Comparison of ENCODE assay signal across 2 cellular contexts in the genomic region with DNA sequence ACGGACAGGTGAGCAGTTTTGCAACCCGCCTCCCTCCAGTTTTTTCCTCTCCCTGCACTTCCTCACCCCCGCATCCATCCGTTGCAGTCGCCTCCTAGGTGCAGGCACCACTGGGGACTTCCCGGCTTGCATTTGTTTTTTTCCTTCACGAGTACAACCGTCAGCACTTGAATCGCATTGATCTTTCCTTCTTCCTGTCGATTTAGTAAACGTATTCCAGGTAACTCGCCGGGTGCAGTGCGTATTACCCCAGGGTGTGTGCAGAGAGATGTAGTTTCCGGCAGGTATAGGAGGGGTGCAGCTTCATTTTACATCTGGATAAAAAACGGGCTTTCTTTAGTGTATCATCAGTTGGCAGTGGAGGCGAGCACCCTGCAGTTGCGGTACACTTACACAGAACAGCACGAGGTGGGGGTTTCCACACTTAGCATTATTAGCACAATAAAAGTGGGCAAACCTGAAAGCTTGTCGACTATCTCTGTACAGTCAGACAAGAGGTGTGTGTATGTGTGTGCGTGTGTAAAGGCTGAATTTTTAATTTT.
TF ChIP-seq lines count a peak whose summit lies in the region.

A gene (minus strand): TSS at position 359 of the 542 bp plus-strand sequence.

TF ChIP-seq in SK-N-SH, 30 proteins besides CTCF, POLR2A, EP300 and RAD21 (continued from another document):
- TF ChIP-seq RXRA (IDR thresholded peaks at IDR 0.05; ENCODE audit: borderline replicate concordance, low read depth) (no peak), MEF2A (IDR thresholded peaks at IDR 0.05; ENCODE audit: borderline replicate concordance, low read depth) (no peak), RCOR1 (IDR thresholded peaks at IDR 0.05; ENCODE audit: low read length) (no peak), CHD2 (IDR thresholded peaks at IDR 0.05; ENCODE audit: low read length, partially characterized antibody) (no peak), TAF1 (IDR thresholded peaks at IDR 0.05; ENCODE audit: borderline replicate concordance, low read depth, low read length) (no peak), POLR2AphosphoS5 (IDR thresholded peaks at IDR 0.05; ENCODE audit: low read depth, low read length) (no peak), TEAD4 (IDR thresholded peaks at IDR 0.05; ENCODE audit: borderline replicate concordance, insufficient read depth) (no peak), SIN3A (IDR thresholded peaks at IDR 0.05; ENCODE audit: borderline replicate concordance, low read depth, low read length) (no peak)
- TF ChIP-seq, protein P1, sequence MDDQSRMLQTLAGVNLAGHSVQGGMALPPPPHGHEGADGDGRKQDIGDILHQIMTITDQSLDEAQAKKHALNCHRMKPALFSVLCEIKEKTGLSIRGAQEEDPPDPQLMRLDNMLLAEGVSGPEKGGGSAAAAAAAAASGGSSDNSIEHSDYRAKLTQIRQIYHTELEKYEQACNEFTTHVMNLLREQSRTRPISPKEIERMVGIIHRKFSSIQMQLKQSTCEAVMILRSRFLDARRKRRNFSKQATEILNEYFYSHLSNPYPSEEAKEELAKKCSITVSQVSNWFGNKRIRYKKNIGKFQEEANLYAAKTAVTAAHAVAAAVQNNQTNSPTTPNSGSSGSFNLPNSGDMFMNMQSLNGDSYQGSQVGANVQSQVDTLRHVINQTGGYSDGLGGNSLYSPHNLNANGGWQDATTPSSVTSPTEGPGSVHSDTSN (IDR thresholded peaks at IDR 0.05): no peak
- TF ChIP-seq, protein P2, sequence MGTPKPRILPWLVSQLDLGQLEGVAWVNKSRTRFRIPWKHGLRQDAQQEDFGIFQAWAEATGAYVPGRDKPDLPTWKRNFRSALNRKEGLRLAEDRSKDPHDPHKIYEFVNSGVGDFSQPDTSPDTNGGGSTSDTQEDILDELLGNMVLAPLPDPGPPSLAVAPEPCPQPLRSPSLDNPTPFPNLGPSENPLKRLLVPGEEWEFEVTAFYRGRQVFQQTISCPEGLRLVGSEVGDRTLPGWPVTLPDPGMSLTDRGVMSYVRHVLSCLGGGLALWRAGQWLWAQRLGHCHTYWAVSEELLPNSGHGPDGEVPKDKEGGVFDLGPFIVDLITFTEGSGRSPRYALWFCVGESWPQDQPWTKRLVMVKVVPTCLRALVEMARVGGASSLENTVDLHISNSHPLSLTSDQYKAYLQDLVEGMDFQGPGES (IDR thresholded peaks at IDR 0.05; ENCODE audit: low read depth, low read length): no peak
- TF ChIP-seq, protein P3, sequence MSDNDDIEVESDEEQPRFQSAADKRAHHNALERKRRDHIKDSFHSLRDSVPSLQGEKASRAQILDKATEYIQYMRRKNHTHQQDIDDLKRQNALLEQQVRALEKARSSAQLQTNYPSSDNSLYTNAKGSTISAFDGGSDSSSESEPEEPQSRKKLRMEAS (IDR thresholded peaks at IDR 0.05; ENCODE audit: low read depth): no peak

TF ChIP-seq in K562, 482 proteins besides CTCF, POLR2A, EP300 and RAD21 (continued from another document):
- TF ChIP-seq, protein P4, sequence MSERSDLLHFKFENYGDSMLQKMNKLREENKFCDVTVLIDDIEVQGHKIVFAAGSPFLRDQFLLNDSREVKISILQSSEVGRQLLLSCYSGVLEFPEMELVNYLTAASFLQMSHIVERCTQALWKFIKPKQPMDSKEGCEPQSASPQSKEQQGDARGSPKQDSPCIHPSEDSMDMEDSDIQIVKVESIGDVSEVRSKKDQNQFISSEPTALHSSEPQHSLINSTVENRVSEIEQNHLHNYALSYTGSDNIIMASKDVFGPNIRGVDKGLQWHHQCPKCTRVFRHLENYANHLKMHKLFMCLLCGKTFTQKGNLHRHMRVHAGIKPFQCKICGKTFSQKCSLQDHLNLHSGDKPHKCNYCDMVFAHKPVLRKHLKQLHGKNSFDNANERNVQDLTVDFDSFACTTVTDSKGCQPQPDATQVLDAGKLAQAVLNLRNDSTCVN (CRISPR knock-in tag; IDR thresholded peaks at IDR 0.05): no peak
- no peak for TF ChIP-seq ZNF57 (CRISPR knock-in tag; IDR thresholded peaks at IDR 0.05)
- no peak for TF ChIP-seq ZNF41 (CRISPR knock-in tag; conservative IDR thresholded peaks at IDR 0.05)
- no peak for TF ChIP-seq MYC (IDR thresholded peaks at IDR 0.05; ENCODE audit: low read depth, low read length)
- TF ChIP-seq MYC (CRISPR knock-in tag; IDR thresholded peaks at IDR 0.05; ENCODE audit: borderline replicate concordance, low read depth): no peak
- TF ChIP-seq, protein P5, sequence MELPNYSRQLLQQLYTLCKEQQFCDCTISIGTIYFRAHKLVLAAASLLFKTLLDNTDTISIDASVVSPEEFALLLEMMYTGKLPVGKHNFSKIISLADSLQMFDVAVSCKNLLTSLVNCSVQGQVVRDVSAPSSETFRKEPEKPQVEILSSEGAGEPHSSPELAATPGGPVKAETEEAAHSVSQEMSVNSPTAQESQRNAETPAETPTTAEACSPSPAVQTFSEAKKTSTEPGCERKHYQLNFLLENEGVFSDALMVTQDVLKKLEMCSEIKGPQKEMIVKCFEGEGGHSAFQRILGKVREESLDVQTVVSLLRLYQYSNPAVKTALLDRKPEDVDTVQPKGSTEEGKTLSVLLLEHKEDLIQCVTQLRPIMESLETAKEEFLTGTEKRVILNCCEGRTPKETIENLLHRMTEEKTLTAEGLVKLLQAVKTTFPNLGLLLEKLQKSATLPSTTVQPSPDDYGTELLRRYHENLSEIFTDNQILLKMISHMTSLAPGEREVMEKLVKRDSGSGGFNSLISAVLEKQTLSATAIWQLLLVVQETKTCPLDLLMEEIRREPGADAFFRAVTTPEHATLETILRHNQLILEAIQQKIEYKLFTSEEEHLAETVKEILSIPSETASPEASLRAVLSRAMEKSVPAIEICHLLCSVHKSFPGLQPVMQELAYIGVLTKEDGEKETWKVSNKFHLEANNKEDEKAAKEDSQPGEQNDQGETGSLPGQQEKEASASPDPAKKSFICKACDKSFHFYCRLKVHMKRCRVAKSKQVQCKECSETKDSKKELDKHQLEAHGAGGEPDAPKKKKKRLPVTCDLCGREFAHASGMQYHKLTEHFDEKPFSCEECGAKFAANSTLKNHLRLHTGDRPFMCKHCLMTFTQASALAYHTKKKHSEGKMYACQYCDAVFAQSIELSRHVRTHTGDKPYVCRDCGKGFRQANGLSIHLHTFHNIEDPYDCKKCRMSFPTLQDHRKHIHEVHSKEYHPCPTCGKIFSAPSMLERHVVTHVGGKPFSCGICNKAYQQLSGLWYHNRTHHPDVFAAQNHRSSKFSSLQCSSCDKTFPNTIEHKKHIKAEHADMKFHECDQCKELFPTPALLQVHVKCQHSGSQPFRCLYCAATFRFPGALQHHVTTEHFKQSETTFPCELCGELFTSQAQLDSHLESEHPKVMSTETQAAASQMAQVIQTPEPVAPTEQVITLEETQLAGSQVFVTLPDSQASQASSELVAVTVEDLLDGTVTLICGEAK (IDR thresholded peaks at IDR 0.05): no peak
- TF ChIP-seq, protein P5 (CRISPR knock-in tag; IDR thresholded peaks at IDR 0.05): no peak
- no peak for TF ChIP-seq PML (IDR thresholded peaks at IDR 0.05; ENCODE audit: low read length)
- TF ChIP-seq, protein P6, sequence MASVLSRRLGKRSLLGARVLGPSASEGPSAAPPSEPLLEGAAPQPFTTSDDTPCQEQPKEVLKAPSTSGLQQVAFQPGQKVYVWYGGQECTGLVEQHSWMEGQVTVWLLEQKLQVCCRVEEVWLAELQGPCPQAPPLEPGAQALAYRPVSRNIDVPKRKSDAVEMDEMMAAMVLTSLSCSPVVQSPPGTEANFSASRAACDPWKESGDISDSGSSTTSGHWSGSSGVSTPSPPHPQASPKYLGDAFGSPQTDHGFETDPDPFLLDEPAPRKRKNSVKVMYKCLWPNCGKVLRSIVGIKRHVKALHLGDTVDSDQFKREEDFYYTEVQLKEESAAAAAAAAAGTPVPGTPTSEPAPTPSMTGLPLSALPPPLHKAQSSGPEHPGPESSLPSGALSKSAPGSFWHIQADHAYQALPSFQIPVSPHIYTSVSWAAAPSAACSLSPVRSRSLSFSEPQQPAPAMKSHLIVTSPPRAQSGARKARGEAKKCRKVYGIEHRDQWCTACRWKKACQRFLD (CRISPR knock-in tag; IDR thresholded peaks at IDR 0.05): no peak
- no peak for TF ChIP-seq ZNF384 (IDR thresholded peaks at IDR 0.05; ENCODE audit: low read depth, low read length)
- TF ChIP-seq ELF1 (tag; IDR thresholded peaks at IDR 0.05): no peak
- TF ChIP-seq FOXJ3 (CRISPR knock-in tag; IDR thresholded peaks at IDR 0.05): no peak
- no peak for TF ChIP-seq ZNF79 (CRISPR knock-in tag; IDR thresholded peaks at IDR 0.05; ENCODE audit: low read depth)
- TF ChIP-seq DMBX1 (CRISPR knock-in tag; IDR thresholded peaks at IDR 0.05; ENCODE audit: borderline replicate concordance): no peak
- TF ChIP-seq, protein P7, sequence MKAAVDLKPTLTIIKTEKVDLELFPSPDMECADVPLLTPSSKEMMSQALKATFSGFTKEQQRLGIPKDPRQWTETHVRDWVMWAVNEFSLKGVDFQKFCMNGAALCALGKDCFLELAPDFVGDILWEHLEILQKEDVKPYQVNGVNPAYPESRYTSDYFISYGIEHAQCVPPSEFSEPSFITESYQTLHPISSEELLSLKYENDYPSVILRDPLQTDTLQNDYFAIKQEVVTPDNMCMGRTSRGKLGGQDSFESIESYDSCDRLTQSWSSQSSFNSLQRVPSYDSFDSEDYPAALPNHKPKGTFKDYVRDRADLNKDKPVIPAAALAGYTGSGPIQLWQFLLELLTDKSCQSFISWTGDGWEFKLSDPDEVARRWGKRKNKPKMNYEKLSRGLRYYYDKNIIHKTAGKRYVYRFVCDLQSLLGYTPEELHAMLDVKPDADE (conservative IDR thresholded peaks at IDR 0.05; ENCODE audit: control insufficient read depth, low read depth, low read length): no peak
- TF ChIP-seq ZNF586 (CRISPR knock-in tag; conservative IDR thresholded peaks at IDR 0.05): no peak
